In genomic region chr4:71020611-71021010, GRCh38 we compare ENCODE assay signal across 21 cellular contexts.
"Had no signal": no experiment of that assay in that cellular context is flagged by ENCODE, and none has a peak within 500 bp of the region (broad histone marks: within the 10 kb centered on the region; RNA-seq: fewer than 3 reads in every experiment).

No MANE protein-coding gene starts in this region.

- DNase-seq: activated CD4-positive, alpha-beta T cell treated with anti-CD3 and anti-CD28 coated beads, Interleukin-2, amount 10 ng/mL, durations not matched to agents 24 days and 14 days; activated CD8-positive, alpha-beta T cell treated with anti-CD3 and anti-CD28 coated beads for 36 hours; activated naive CD4-positive, alpha-beta T cell treated with anti-CD3 and anti-CD28 coated beads for 36 hours; activated T-cell treated with anti-CD3 and anti-CD28 coated beads, Interleukin-2, amount 50 U/mL, for 24 hours; aorta; dorsolateral prefrontal cortex; heart left ventricle; left cardiac atrium; mesenchymal stem cell; mucosa of descending colon; naive thymus-derived CD4-positive, alpha-beta T cell; sigmoid colon; spleen; stimulated activated CD4-positive, alpha-beta T cell treated with anti-CD3 and anti-CD28 coated beads, Interleukin-4, amount 100 ng/mL, for 4 hours; stimulated activated naive B cell treated with anti-CD40 and anti-IgM and Interleukin-4, amounts not matched to agents 10 μg/mL and 1 μg/mL and 100 μg/mL, for 72 hours had no signal

- H3K9ac ChIP-seq: parathyroid adenoma had no signal

- H3K36me3 ChIP-seq: gastroesophageal sphincter, sigmoid colon, thoracic aorta had no signal

- H3K4me3 Mint-ChIP-seq: activated CD4-positive, alpha-beta T cell treated with anti-CD3 and anti-CD28 coated beads, Interleukin-2, amount 10 ng/mL, durations not matched to agents 24 days and 14 days; activated CD8-positive, alpha-beta T cell treated with anti-CD3 and anti-CD28 coated beads for 36 hours; activated naive CD4-positive, alpha-beta T cell treated with anti-CD3 and anti-CD28 coated beads for 36 hours; activated T-cell treated with anti-CD3 and anti-CD28 coated beads, Interleukin-2, amount 50 U/mL, for 24 hours; naive thymus-derived CD4-positive, alpha-beta T cell; stimulated activated naive B cell treated with anti-CD40 and anti-IgM and Interleukin-4, amounts not matched to agents 10 μg/mL and 1 μg/mL and 100 μg/mL, for 72 hours had no signal

- H3K79me2 ChIP-seq: parathyroid adenoma had no signal

- H3K4me3 ChIP-seq: cardiac muscle cell, dorsolateral prefrontal cortex, gastroesophageal sphincter, heart left ventricle, mucosa of descending colon, sigmoid colon, spleen, thoracic aorta, upper lobe of left lung had no signal

- H3K27me3 Mint-ChIP-seq: activated CD4-positive, alpha-beta T cell treated with anti-CD3 and anti-CD28 coated beads, Interleukin-2, amount 10 ng/mL, durations not matched to agents 24 days and 14 days; activated CD8-positive, alpha-beta T cell treated with anti-CD3 and anti-CD28 coated beads for 36 hours; activated T-cell treated with anti-CD3 and anti-CD28 coated beads, Interleukin-2, amount 50 U/mL, for 24 hours; naive thymus-derived CD4-positive, alpha-beta T cell; stimulated activated naive B cell treated with anti-CD40 and anti-IgM and Interleukin-4, amounts not matched to agents 10 μg/mL and 1 μg/mL and 100 μg/mL, for 72 hours had no signal

- H2AFZ ChIP-seq: parathyroid adenoma had no signal

- H3K27me3 ChIP-seq: cardiac muscle cell, dorsolateral prefrontal cortex, gastroesophageal sphincter, heart left ventricle, sigmoid colon, spleen, upper lobe of left lung had no signal

- H3K4me1 ChIP-seq: parathyroid adenoma had no signal

- H3K9me3 ChIP-seq: gastroesophageal sphincter, mucosa of descending colon, sigmoid colon, thoracic aorta, upper lobe of left lung had no signal

- H3K27ac Mint-ChIP-seq: activated CD4-positive, alpha-beta T cell treated with anti-CD3 and anti-CD28 coated beads, Interleukin-2, amount 10 ng/mL, durations not matched to agents 24 days and 14 days; activated CD8-positive, alpha-beta T cell treated with anti-CD3 and anti-CD28 coated beads for 36 hours; activated naive CD4-positive, alpha-beta T cell treated with anti-CD3 and anti-CD28 coated beads for 36 hours; stimulated activated naive B cell treated with anti-CD40 and anti-IgM and Interleukin-4, amounts not matched to agents 10 μg/mL and 1 μg/mL and 100 μg/mL, for 72 hours had no signal

- ATAC-seq: activated CD8-positive, alpha-beta T cell treated with anti-CD3 and anti-CD28 coated beads for 36 hours; gastroesophageal sphincter; heart left ventricle; left cardiac atrium; mucosa of descending colon; naive thymus-derived CD4-positive, alpha-beta T cell; stimulated activated naive B cell treated with anti-CD40 and anti-IgM and Interleukin-4, amounts not matched to agents 10 μg/mL and 1 μg/mL and 100 μg/mL, for 72 hours had no signal

- H3K27ac ChIP-seq: cardiac muscle cell, dorsolateral prefrontal cortex, epithelial cell of prostate, gastroesophageal sphincter, heart left ventricle, parathyroid adenoma, sigmoid colon, spleen, thoracic aorta, upper lobe of left lung had no signal

- H3K9me3 Mint-ChIP-seq: activated T-cell treated with anti-CD3 and anti-CD28 coated beads, Interleukin-2, amount 50 U/mL, for 24 hours had no signal
